11 cellular contexts compared by ENCODE assay signal in the genomic region with DNA sequence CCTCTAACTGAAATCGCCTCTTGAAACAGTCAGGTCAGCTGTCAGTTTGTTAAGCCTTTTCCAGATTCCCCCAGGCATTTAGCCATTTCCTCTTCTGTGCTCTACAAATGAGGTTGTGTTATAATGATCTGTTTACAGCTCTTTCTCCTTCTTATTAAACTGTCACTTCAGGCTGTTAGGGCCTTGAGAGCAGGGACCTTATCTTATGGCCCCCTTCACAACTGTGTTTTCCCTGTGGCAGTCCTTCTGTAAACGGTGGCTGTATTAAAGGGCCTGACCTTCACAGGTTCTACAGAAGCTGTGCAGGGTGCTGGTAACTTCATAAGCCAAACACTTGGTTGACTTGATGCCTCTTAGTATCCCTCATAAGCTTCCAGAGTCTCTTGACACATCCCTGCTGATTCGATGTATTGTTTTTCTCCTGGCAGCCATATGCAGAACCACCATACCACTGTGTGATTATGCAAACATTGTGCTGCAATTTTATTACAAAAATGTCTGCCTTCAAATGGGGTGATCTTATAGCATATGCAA.
A peak's percentile ranks its signal among the peaks of the same experiment; 100 is the strongest.
DNase-seq lines count a peak whose midpoint lies in the region; ATAC-seq, FAIRE-seq and TF ChIP-seq lines count a peak whose summit lies in the region.
"Had no signal": no experiment of that assay in that cellular context is flagged by ENCODE, and none has a peak within 500 bp of the region (broad histone marks: within the 10 kb centered on the region; RNA-seq: fewer than 3 reads in every experiment).

No MANE protein-coding gene starts in this region.

- H3K9me3 ChIP-seq in SJCRH30 (replicated peaks), result no peaks in the 10 kb centered on the region; the same call in 1 of the 2 replicates
- H3K9me3 ChIP-seq in pancreas, result no peaks in the 10 kb centered on the region

- H3K4me3 ChIP-seq in SJCRH30 (no peak overlapping the region), fibroblast of the aortic adventitia (ENCODE audit: low read depth, low read length) (no peak overlapping the region), pancreas (no peak overlapping the region)

- ATAC-seq in pancreas (peak in 3 of 4 donors; percentile 41 to 66 (median 58)), GM19467 (IDR thresholded peaks at IDR 0.05; ENCODE audit: unreplicated experiment) (no peak), GM18868 (IDR thresholded peaks at IDR 0.05; ENCODE audit: unreplicated experiment) (no peak), HG03442 (IDR thresholded peaks at IDR 0.05; ENCODE audit: unreplicated experiment) (no peak)
- ATAC-seq: activated T-cell treated with anti-CD3 and anti-CD28 coated beads, Interleukin-2, amount 50 U/mL, for 72 hours had no signal

- no peak for DNase-seq in H54 (ENCODE audit: insufficient read length, low spot score)
- DNase-seq in SJCRH30, result peak; percentile 7 to 56
- DNase-seq in fibroblast of the aortic adventitia (ENCODE audit: low read depth), result peak; percentile 55
- DNase-seq in pancreas, result no peak
- DNase-seq in 8988T, result no peak
- DNase-seq: activated T-cell treated with anti-CD3 and anti-CD28 coated beads, Interleukin-2, amount 50 U/mL, for 72 hours; DMS79; naive B cell had no signal

- H3K36me3 ChIP-seq in SJCRH30, result no peaks in the 10 kb centered on the region
- H3K36me3 ChIP-seq in pancreas, result no peaks in the 10 kb centered on the region

- no peak overlapping the region for H3K27ac ChIP-seq in SJCRH30
- H3K27ac ChIP-seq in pancreas, result no peak overlapping the region

- intact Hi-C loops in pancreas (cut with DNase I), result no loop called here

- WGBS in pancreas, 2 donors, result 27% methylated on average over 3 of the region's 3 CpGs

- no peak for TF ChIP-seq POLR2A in H54 (IDR thresholded peaks at IDR 0.05; ENCODE audit: low read depth, low read length)

- H3K27me3 ChIP-seq in SJCRH30 (no peaks in the 10 kb centered on the region), pancreas (no peaks in the 10 kb centered on the region)

- peak; percentile 73 for FAIRE-seq in H54 (lab: Jason Lieb, UNC)
- FAIRE-seq in pancreas (lab: Jason Lieb, UNC), result no peak

- H3K4me1 ChIP-seq in SJCRH30, result peaks cover 18% of the 10 kb centered on the region
- H3K4me1 ChIP-seq in pancreas, result peaks cover 0 to 23% (median 14%) of the 10 kb centered on the region in 3 donors

- TF ChIP-seq CTCF in fibroblast of the aortic adventitia (IDR thresholded peaks at IDR 0.05; ENCODE audit: insufficient read depth, low read length), result no peak
- TF ChIP-seq CTCF in pancreas (IDR thresholded peaks at IDR 0.05), result no peak

Comparison
In these comparisons a context has a peak if more than half of its experiments do, and no peak if none do; other contexts are left out.
1. DNase-seq: peak in SJCRH30 (2 of 2) and fibroblast of the aortic adventitia (single experiment); none in H54 (single experiment), pancreas (0 of 6) and 8988T (single experiment).
2. ATAC-seq: peak in pancreas (3 of 4); none in GM19467 (single experiment), GM18868 (single experiment) and HG03442 (single experiment).